ENCODE assay signal across 1 cellular context in genomic region chr9:33306037-33306436, GRCh38.
TF ChIP-seq lines count a peak whose summit lies in the region.

No MANE protein-coding gene starts in this region.

TF ChIP-seq in IMR-90, 13 proteins besides CTCF, POLR2A, EP300 and RAD21:
- TF ChIP-seq NFE2L2 (IDR thresholded peaks at IDR 0.05; ENCODE audit: low read depth, low read length) (no peak), SMC3 (IDR thresholded peaks at IDR 0.05; ENCODE audit: low read depth, low read length) (no peak), MAZ (IDR thresholded peaks at IDR 0.05; ENCODE audit: borderline replicate concordance, low read depth, low read length) (no peak), CEBPB (IDR thresholded peaks at IDR 0.05; ENCODE audit: low read depth, low read length) (no peak), MXI1 (IDR thresholded peaks at IDR 0.05; ENCODE audit: borderline replicate concordance, low read depth, low read length) (no peak), USF2 (IDR thresholded peaks at IDR 0.05; ENCODE audit: low read depth, low read length) (no peak), BHLHE40 (IDR thresholded peaks at IDR 0.05; ENCODE audit: low read depth, low read length) (no peak), CHD1 (IDR thresholded peaks at IDR 0.05; ENCODE audit: low read depth, low read length) (no peak), FOS (IDR thresholded peaks at IDR 0.05; ENCODE audit: low read depth, low read length) (no peak), MAFK (IDR thresholded peaks at IDR 0.05; ENCODE audit: low read depth, low read length) (no peak), RFX5 (IDR thresholded peaks at IDR 0.05; ENCODE audit: low read depth, low read length) (no peak), RCOR1 (IDR thresholded peaks at IDR 0.05; ENCODE audit: insufficient replicate concordance, low read length) (no peak)
